30 cellular contexts compared by ENCODE assay signal in the genomic region with DNA sequence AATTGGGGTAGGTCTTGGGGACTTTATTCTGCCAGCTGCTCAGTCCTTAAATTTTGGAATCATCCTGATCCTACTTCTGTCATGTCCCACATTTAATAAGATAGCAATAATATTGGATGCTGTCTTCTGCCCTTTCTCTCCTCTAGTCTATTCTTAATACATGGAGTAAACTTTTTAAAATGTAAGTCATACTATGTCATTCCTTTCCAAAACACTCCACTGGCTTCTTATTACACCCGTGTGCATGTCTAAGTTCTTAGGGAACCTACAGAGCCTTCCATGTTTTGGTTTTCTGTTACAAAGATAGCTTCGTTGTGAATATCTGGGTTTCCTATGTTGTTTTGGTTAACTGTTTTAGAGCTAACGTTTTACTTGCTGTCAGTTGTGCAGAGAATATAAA.
"Had no signal": no experiment of that assay in that cellular context is flagged by ENCODE, and none has a peak within 500 bp of the region (broad histone marks: within the 10 kb centered on the region; RNA-seq: fewer than 3 reads in every experiment).

No MANE protein-coding gene starts in this region.

- H3K36me3 ChIP-seq: pancreas, prostate gland, right lobe of liver, sigmoid colon, suprapubic skin, tibial artery, upper lobe of left lung, vagina had no signal

- H3K27me3 ChIP-seq: neutrophil, pancreas, right lobe of liver, sigmoid colon, spleen, suprapubic skin, testis, tibial artery, transverse colon, upper lobe of left lung, vagina had no signal

- H3K4me3 ChIP-seq: pancreas, prostate gland, right lobe of liver, sigmoid colon, skin epidermis, smooth muscle cell, spleen, suprapubic skin, testis, tibial artery, transverse colon, upper lobe of left lung, vagina had no signal

- ATAC-seq: naive thymus-derived CD4-positive, alpha-beta T cell; natural killer cell; pancreas; right cardiac atrium; right lobe of liver; stimulated activated memory B cell treated with anti-CD40 and anti-IgM and Interleukin-4, amounts not matched to agents 10 μg/mL and 1 μg/mL and 100 μg/mL, for 72 hours; stimulated activated naive CD8-positive, alpha-beta T cell treated with anti-CD3 and anti-CD28 coated beads, Interleukin-15, amount 100 ng/mL, for 72 hours; stimulated activated naive CD8-positive, alpha-beta T cell treated with anti-CD3 and anti-CD28 coated beads, Interleukin-15, Interleukin-2, amounts not matched to agents 100 U/mL and 50 U/mL, for 24 hours had no signal

- H3K4me2 ChIP-seq: smooth muscle cell had no signal

- H3K27me3 Mint-ChIP-seq: naive thymus-derived CD4-positive, alpha-beta T cell; stimulated activated memory B cell treated with anti-CD40 and anti-IgM and Interleukin-4, amounts not matched to agents 10 μg/mL and 1 μg/mL and 100 μg/mL, for 72 hours; stimulated activated naive CD8-positive, alpha-beta T cell treated with anti-CD3 and anti-CD28 coated beads, Interleukin-15, amount 100 ng/mL, for 72 hours had no signal

- H3K4me1 ChIP-seq: prostate gland, testis had no signal

- H3K9me3 ChIP-seq: neutrophil, pancreas, prostate gland, right lobe of liver, sigmoid colon, spleen, suprapubic skin, testis, tibial artery, transverse colon, upper lobe of left lung, vagina had no signal

- H3K4me3 Mint-ChIP-seq: naive thymus-derived CD4-positive, alpha-beta T cell; natural killer cell; nephron; neural crest cell; stimulated activated memory B cell treated with anti-CD40 and anti-IgM and Interleukin-4, amounts not matched to agents 10 μg/mL and 1 μg/mL and 100 μg/mL, for 72 hours; stimulated activated naive CD8-positive, alpha-beta T cell treated with anti-CD3 and anti-CD28 coated beads, Interleukin-15, amount 100 ng/mL, for 72 hours had no signal

- H3K27ac ChIP-seq: neutrophil, pancreas, prostate gland, right lobe of liver, sigmoid colon, skin epidermis, spleen, suprapubic skin, testis, tibial artery, transverse colon, upper lobe of left lung, vagina had no signal

- DNase-seq: naive thymus-derived CD4-positive, alpha-beta T cell; natural killer cell; nucleus accumbens; pancreas; right cardiac atrium; right lobe of liver; sigmoid colon; spleen; stimulated activated CD4-positive, alpha-beta T cell treated with anti-CD3 and anti-CD28 coated beads, Interleukin-12 subunit alpha, Interleukin-12 subunit beta, amount 100 ng/mL, for 4 hours; stimulated activated CD4-positive, alpha-beta T cell treated with anti-CD3 and anti-CD28 coated beads, Interleukin-1b, Interleukin-23, amount 100 ng/mL, for 48 hours; stimulated activated CD4-positive, alpha-beta T cell treated with anti-CD3 and anti-CD28 coated beads, Interleukin-4, amount 100 ng/mL, for 1 hour; stimulated activated CD4-positive, alpha-beta T cell treated with anti-CD3 and anti-CD28 coated beads, Interleukin-4, amount 100 ng/mL, for 4 hours; stimulated activated CD8-positive, alpha-beta memory T cell treated with anti-CD3 and anti-CD28 coated beads, Interleukin-4, amount 100 ng/mL, for 48 hours; stimulated activated naive CD4-positive, alpha-beta T cell; stimulated activated naive CD8-positive, alpha-beta T cell treated with anti-CD3 and anti-CD28 coated beads, Interleukin-15, amount 100 ng/mL, for 72 hours; stimulated activated naive CD8-positive, alpha-beta T cell treated with anti-CD3 and anti-CD28 coated beads, Interleukin-15, Interleukin-2, amounts not matched to agents 100 U/mL and 50 U/mL, for 24 hours; substantia nigra; testis; tibial artery; transverse colon; upper lobe of left lung had no signal

- H3K9me3 Mint-ChIP-seq: natural killer cell; stimulated activated memory B cell treated with anti-CD40 and anti-IgM and Interleukin-4, amounts not matched to agents 10 μg/mL and 1 μg/mL and 100 μg/mL, for 72 hours had no signal

- H3K27ac Mint-ChIP-seq: nephron; stimulated activated memory B cell treated with anti-CD40 and anti-IgM and Interleukin-4, amounts not matched to agents 10 μg/mL and 1 μg/mL and 100 μg/mL, for 72 hours had no signal
